ENCODE assay signal across 29 cellular contexts in genomic region chr14:71198681-71199080, GRCh38.
"Had no signal": no experiment of that assay in that cellular context is flagged by ENCODE, and none has a peak within 500 bp of the region (broad histone marks: within the 10 kb centered on the region; RNA-seq: fewer than 3 reads in every experiment).

No MANE protein-coding gene starts in this region.

- H3K4me1 ChIP-seq: esophagus squamous epithelium, uterus had no signal

- H3K36me3 Mint-ChIP-seq: activated naive CD4-positive, alpha-beta T cell treated with anti-CD3 and anti-CD28 coated beads, Interleukin-2, amount 10 ng/mL, durations not matched to agents 7 days and 5 days; natural killer cell treated with Interleukin-12 subunit alpha and Interleukin-12 subunit beta and Interleukin-15 and Interleukin-18, amount 100 ng/mL, for 72 hours had no signal

- H3K27me3 Mint-ChIP-seq: dendritic cell treated with granulocyte-macrophage colony-stimulating factor and Interleukin-4, amounts not matched to agents 40 ng/mL and 50 ng/mL, for 4 days had no signal

- H3K4me3 Mint-ChIP-seq: activated B cell treated with CpG ODN at 0.5 μM for 24 hours; activated naive CD4-positive, alpha-beta T cell treated with anti-CD3 and anti-CD28 coated beads, Interleukin-2, amount 10 ng/mL, durations not matched to agents 7 days and 5 days; activated naive CD8-positive, alpha-beta T cell treated with anti-CD3 and anti-CD28 coated beads, Interleukin-2, amount 10 ng/mL, durations not matched to agents 7 days and 5 days; activated T-helper 1 cell treated with anti-CD3 and anti-CD28 coated beads, Interleukin-12 subunit alpha, Interleukin-12 subunit beta, Interleukin-2, Interleukin-4 antibody, amounts not matched to agents 30 ng/mL and 10 ng/mL and 1 ng/mL, durations not matched to agents 14 hours and 24 hours and 36 hours; dendritic cell treated with granulocyte-macrophage colony-stimulating factor and Interleukin-4, amounts not matched to agents 40 ng/mL and 50 ng/mL, for 4 days; natural killer cell treated with Interleukin-12 subunit alpha and Interleukin-12 subunit beta and Interleukin-15 and Interleukin-18, amount 100 ng/mL, for 72 hours; T-helper 1 cell treated with Interleukin-12 subunit alpha and Interleukin-12 subunit beta and Interleukin-4 antibody, amounts not matched to agents 30 μg/mL and 1 μg/mL, for 36 hours had no signal

- H3K4me3 ChIP-seq: esophagus squamous epithelium, testis, uterus had no signal

- DNase-seq: activated B cell treated with CpG ODN at 0.5 μM for 24 hours; activated CD8-positive, alpha-beta memory T cell treated with anti-CD3 and anti-CD28 coated beads, Interleukin-2, amount 50 U/mL, for 4 hours; activated effector memory CD4-positive, alpha-beta T cell treated with anti-CD3 and anti-CD28 coated beads, Interleukin-2, amount 50 U/mL, for 16 hours; activated naive CD4-positive, alpha-beta T cell treated with anti-CD3 and anti-CD28 coated beads, Interleukin-2, amount 10 ng/mL, durations not matched to agents 7 days and 5 days; activated naive CD8-positive, alpha-beta T cell treated with anti-CD3 and anti-CD28 coated beads, Interleukin-2, amount 10 ng/mL, durations not matched to agents 7 days and 5 days; activated T-cell treated with anti-CD3 and anti-CD28 coated beads, Interleukin-2, amount 50 U/mL, for 1 hour; brain microvascular endothelial cell; caudate nucleus; effector CD4-positive, alpha-beta T cell; esophagus squamous epithelium; islet precursor cell; left cardiac atrium; midbrain; posterior cingulate gyrus; right cardiac atrium; stimulated activated CD4-positive, alpha-beta T cell treated with anti-CD3 and anti-CD28 coated beads, Interleukin-2, amount 100 ng/mL, for 48 hours; stimulated activated naive CD4-positive, alpha-beta T cell treated with Interleukin-2 at 50 U/mL for 16 hours; SW 1271; T-helper 9 cell; testis; trophoblast cell; uterus had no signal

- ATAC-seq: left cardiac atrium, right cardiac atrium had no signal

- H3K27me3 ChIP-seq: brain microvascular endothelial cell, esophagus squamous epithelium, testis, uterus had no signal

- H3K9me3 ChIP-seq: esophagus squamous epithelium, testis, uterus had no signal

- FAIRE-seq: astrocyte, frontal cortex had no signal

- H3K27ac Mint-ChIP-seq: activated B cell treated with CpG ODN at 0.5 μM for 24 hours; activated naive CD4-positive, alpha-beta T cell treated with anti-CD3 and anti-CD28 coated beads, Interleukin-2, amount 10 ng/mL, durations not matched to agents 7 days and 5 days; activated naive CD8-positive, alpha-beta T cell treated with anti-CD3 and anti-CD28 coated beads, Interleukin-2, amount 10 ng/mL, durations not matched to agents 7 days and 5 days; activated T-helper 1 cell treated with anti-CD3 and anti-CD28 coated beads, Interleukin-12 subunit alpha, Interleukin-12 subunit beta, Interleukin-2, Interleukin-4 antibody, amounts not matched to agents 30 ng/mL and 10 ng/mL and 1 ng/mL, durations not matched to agents 14 hours and 24 hours and 36 hours; dendritic cell treated with granulocyte-macrophage colony-stimulating factor and Interleukin-4, amounts not matched to agents 40 ng/mL and 50 ng/mL, for 4 days; natural killer cell treated with Interleukin-12 subunit alpha and Interleukin-12 subunit beta and Interleukin-15 and Interleukin-18, amount 100 ng/mL, for 72 hours; T-helper 1 cell treated with Interleukin-12 subunit alpha and Interleukin-12 subunit beta and Interleukin-4 antibody, amounts not matched to agents 30 μg/mL and 1 μg/mL, for 36 hours had no signal

- H3K4me1 Mint-ChIP-seq: activated B cell treated with CpG ODN at 0.5 μM for 24 hours; activated naive CD4-positive, alpha-beta T cell treated with anti-CD3 and anti-CD28 coated beads, Interleukin-2, amount 10 ng/mL, durations not matched to agents 7 days and 5 days; activated naive CD8-positive, alpha-beta T cell treated with anti-CD3 and anti-CD28 coated beads, Interleukin-2, amount 10 ng/mL, durations not matched to agents 7 days and 5 days had no signal

- H3K27ac ChIP-seq: brain microvascular endothelial cell, epithelial cell of prostate, esophagus squamous epithelium, testis, uterus had no signal

- H3K36me3 ChIP-seq: brain microvascular endothelial cell, esophagus squamous epithelium, uterus had no signal

- H3K9me3 Mint-ChIP-seq: activated B cell treated with CpG ODN at 0.5 μM for 24 hours; activated naive CD4-positive, alpha-beta T cell treated with anti-CD3 and anti-CD28 coated beads, Interleukin-2, amount 10 ng/mL, durations not matched to agents 7 days and 5 days; activated naive CD8-positive, alpha-beta T cell treated with anti-CD3 and anti-CD28 coated beads, Interleukin-2, amount 10 ng/mL, durations not matched to agents 7 days and 5 days; activated T-helper 1 cell treated with anti-CD3 and anti-CD28 coated beads, Interleukin-12 subunit alpha, Interleukin-12 subunit beta, Interleukin-2, Interleukin-4 antibody, amounts not matched to agents 30 ng/mL and 10 ng/mL and 1 ng/mL, durations not matched to agents 14 hours and 24 hours and 36 hours; dendritic cell treated with granulocyte-macrophage colony-stimulating factor and Interleukin-4, amounts not matched to agents 40 ng/mL and 50 ng/mL, for 4 days; natural killer cell treated with Interleukin-12 subunit alpha and Interleukin-12 subunit beta and Interleukin-15 and Interleukin-18, amount 100 ng/mL, for 72 hours; T-helper 1 cell treated with Interleukin-12 subunit alpha and Interleukin-12 subunit beta and Interleukin-4 antibody, amounts not matched to agents 30 μg/mL and 1 μg/mL, for 36 hours had no signal
